In genomic region chr3:188198001-188198400, GRCh38 we compare ENCODE assay signal across 11 cellular contexts.
"Had no signal": no experiment of that assay in that cellular context is flagged by ENCODE, and none has a peak within 500 bp of the region (broad histone marks: within the 10 kb centered on the region; RNA-seq: fewer than 3 reads in every experiment).

No MANE protein-coding gene starts in this region.

- H3K27ac ChIP-seq: adrenal gland, epithelial cell of prostate, ovary, suprapubic skin had no signal

- H3K27me3 ChIP-seq: adrenal gland, ovary, spleen, suprapubic skin had no signal

- H3K4me1 ChIP-seq: suprapubic skin had no signal

- DNase-seq: activated CD4-positive, alpha-beta T cell treated with anti-CD3 and anti-CD28 coated beads for 48 hours; activated naive CD4-positive, alpha-beta T cell treated with anti-CD3 and anti-CD28 coated beads, Interleukin-2, amount 50 U/mL, for 16 hours; effector memory CD4-positive, alpha-beta T cell; immature natural killer cell; ovary; spleen; stimulated activated CD4-positive, alpha-beta T cell treated with anti-CD3 and anti-CD28 coated beads, Interleukin-1b, Interleukin-23, amount 100 ng/mL, for 48 hours; stimulated activated naive CD4-positive, alpha-beta T cell had no signal

- H3K36me3 ChIP-seq: adrenal gland, ovary, suprapubic skin had no signal

- H3K4me3 ChIP-seq: adrenal gland, ovary, spleen, suprapubic skin had no signal

- H3K9me3 ChIP-seq: adrenal gland, ovary, spleen, suprapubic skin had no signal
